In genomic region chr17:9021985-9022552, GRCh38 we compare ENCODE assay signal across 8 cellular contexts. TPM values are rescaled to one million over a fixed set of nuclear protein-coding genes. Genes with fewer than 3 reads are reported as not detected.
DNase-seq lines count a peak whose midpoint lies in the region; ATAC-seq and TF ChIP-seq lines count a peak whose summit lies in the region.

No MANE protein-coding gene starts in this region.

- CTCF ChIA-PET in BJ (lab: Yijun Ruan, JAX) = interaction anchor here (1.2 to 1.7 kb wide), 3 partner anchors 24 to 492 kb away, joined by 3 to 6 read pairs (median 5); no protein-coding TSS in a partner anchor

- peak overlapping the region; percentile 40 for H3K4me3 ChIP-seq in BJ (ENCODE audit: low read depth, low read length)
- peak overlapping the region; percentile 65 for H3K4me3 ChIP-seq in iPS-18c (ENCODE audit: insufficient read depth, low read depth, low read length)
- H3K4me3 ChIP-seq in skin epidermis = peak overlapping the region; percentile 37 to 64 (median 56)

- no peak overlapping the region for H3K27ac Mint-ChIP-seq in activated naive CD8-positive, alpha-beta T cell treated with anti-CD3 and anti-CD28 coated beads for 36 hours

- H3K36me3 Mint-ChIP-seq in activated naive CD8-positive, alpha-beta T cell treated with anti-CD3 and anti-CD28 coated beads for 36 hours = no peaks in the 10 kb centered on the region

- H3K36me3 ChIP-seq in BJ (ENCODE audit: control insufficient read depth, insufficient read depth, low read length) = no peaks in the 10 kb centered on the region

- no peaks in the 10 kb centered on the region for H3K9me3 Mint-ChIP-seq in activated naive CD8-positive, alpha-beta T cell treated with anti-CD3 and anti-CD28 coated beads for 36 hours

- H3K9me3 ChIP-seq in iPS-18c (ENCODE audit: control insufficient read depth, insufficient read depth, low read length) = peaks cover 4% of the 10 kb centered on the region

- H3K4me3 Mint-ChIP-seq in activated naive CD8-positive, alpha-beta T cell treated with anti-CD3 and anti-CD28 coated beads for 36 hours = no peak overlapping the region

- TF ChIP-seq CTCF in BJ (IDR thresholded peaks at IDR 0.05; ENCODE audit: insufficient read depth, low read depth, low read length) = no peak

- H3K27me3 Mint-ChIP-seq in activated naive CD8-positive, alpha-beta T cell treated with anti-CD3 and anti-CD28 coated beads for 36 hours = peaks cover 60% of the 10 kb centered on the region

- ATAC-seq in HG02642 (IDR thresholded peaks at IDR 0.05; ENCODE audit: poor library complexity, unreplicated experiment) (peak; percentile 7), HG03457 (IDR thresholded peaks at IDR 0.05; ENCODE audit: unreplicated experiment) (no peak), HG02970 (IDR thresholded peaks at IDR 0.05; ENCODE audit: low FRiP score, unreplicated experiment) (no peak)

- peaks cover 5% of the 10 kb centered on the region for H3K4me1 Mint-ChIP-seq in activated naive CD8-positive, alpha-beta T cell treated with anti-CD3 and anti-CD28 coated beads for 36 hours

- H3K27me3 ChIP-seq in BJ (ENCODE audit: control insufficient read depth, insufficient read depth, low read length) = peaks cover 34% of the 10 kb centered on the region

- peak overlapping the region in 16 of 21 experiments; percentile 1 to 78 (median 59) for H3K27ac ChIP-seq in skin epidermis

- POLR2A ChIA-PET in BJ (lab: Charles Lee) = interaction anchor here (0.6 kb wide), 1 partner anchor 10 kb away, joined by 3 read pairs; no protein-coding TSS in a partner anchor

- DNase-seq in BJ (ENCODE audit: low read depth) = no peak
- peak; percentile 20 for DNase-seq in activated naive CD8-positive, alpha-beta T cell treated with anti-CD3 and anti-CD28 coated beads for 36 hours
- DNase-seq in MV-4-11 (lab: John Stamatoyannopoulos, UW) = no peak

RNA-seq across cellular contexts. Expression of gene NTN1, which starts 0.8 kb away (rescaled TPM):
- 0.06 TPM in 2 replicates for polyA plus RNA-seq in BJ (2011; rRNA removed)
- 0.10 and 0.19 TPM in 2 replicates for polyA minus RNA-seq in BJ (2011; rRNA and poly(A)+ RNA removed)
- total RNA-seq in activated naive CD8-positive, alpha-beta T cell treated with anti-CD3 and anti-CD28 coated beads for 36 hours = under 1 TPM; 0.43 to 0.54 TPM

RNA-seq across cellular contexts. Expression of gene PIK3R5, which starts 56.6 kb away (rescaled TPM):
- polyA plus RNA-seq in BJ (2011; rRNA removed) = 0.02 TPM in 1 of 2 replicates, not detected in the other
- not detected in 2 replicates for polyA minus RNA-seq in BJ (2011; rRNA and poly(A)+ RNA removed)
- total RNA-seq in activated naive CD8-positive, alpha-beta T cell treated with anti-CD3 and anti-CD28 coated beads for 36 hours = 10 to 100 TPM; 27.9 to 32.6 TPM
